15 cellular contexts compared by ENCODE assay signal in the genomic region with DNA sequence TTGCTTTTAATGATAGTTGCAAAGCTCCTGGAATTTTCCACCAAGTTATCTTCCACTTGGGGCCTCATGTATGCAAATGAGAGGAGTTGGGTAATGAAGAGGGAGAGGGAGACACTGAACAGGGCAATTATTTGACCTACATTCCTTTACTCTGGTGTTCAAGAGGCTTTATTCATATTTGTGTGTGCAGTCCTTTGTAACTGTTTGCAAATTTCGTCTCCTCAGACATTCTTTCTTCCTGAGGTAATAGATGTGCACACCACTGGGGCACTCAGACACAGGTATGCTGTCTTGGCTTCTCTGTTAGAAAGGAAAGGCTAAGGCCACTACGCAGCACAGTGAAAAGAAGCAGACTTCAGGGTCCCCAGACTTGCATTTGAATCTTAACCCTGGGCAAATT. TPM values are rescaled to one million over a fixed set of nuclear protein-coding genes. Genes with fewer than 3 reads are reported as not detected.
A peak's percentile ranks its signal among the peaks of the same experiment; 100 is the strongest.
DNase-seq lines count a peak whose midpoint lies in the region; ATAC-seq and TF ChIP-seq lines count a peak whose summit lies in the region.
"Had no signal": no experiment of that assay in that cellular context is flagged by ENCODE, and none has a peak within 500 bp of the region (broad histone marks: within the 10 kb centered on the region; RNA-seq: fewer than 3 reads in every experiment).

No MANE protein-coding gene starts in this region.

- CTCF ChIA-PET in MCF 10A (lab: Yijun Ruan, JAX), result interaction anchor here (0.7 to 2.9 kb wide), 6 partner anchors 12 to 181 kb away, joined by 3 to 12 read pairs (median 6); no protein-coding TSS in a partner anchor

- H3K4me3 ChIP-seq in coronary artery, result no peak overlapping the region
- no peak overlapping the region for H3K4me3 ChIP-seq in lower lobe of right lung
- H3K4me3 ChIP-seq in aorta (ENCODE audit: low read length in 2 of 2), result no peak overlapping the region
- H3K4me3 ChIP-seq in BE2C (ENCODE audit: low read depth, low read length), result no peak overlapping the region
- no peak overlapping the region for H3K4me3 ChIP-seq in effector memory CD4-positive, alpha-beta T cell (ENCODE audit: insufficient read depth, low read depth, low read length, poor library complexity, severe bottlenecking)

- peaks cover 12% of the 10 kb centered on the region for H3K4me1 Mint-ChIP-seq in MCF 10A (ENCODE audit: insufficient read depth, unreplicated experiment)

- 11 to 17% methylated on average over 2 of the region's 2 CpGs for WGBS in aorta, 2 donors

- no peak overlapping the region for H3K27ac Mint-ChIP-seq in MCF 10A (ENCODE audit: low read depth, unreplicated experiment)
- H3K27ac Mint-ChIP-seq: activated T-cell treated with anti-CD3 and anti-CD28 coated beads, Interleukin-2, amount 50 U/mL, for 72 hours; effector memory CD8-positive, alpha-beta T cell had no signal

- H3K4me3 Mint-ChIP-seq in MCF 10A (ENCODE audit: unreplicated experiment), result no peak overlapping the region
- H3K4me3 Mint-ChIP-seq: activated T-cell treated with anti-CD3 and anti-CD28 coated beads, Interleukin-2, amount 50 U/mL, for 72 hours; effector memory CD8-positive, alpha-beta T cell had no signal

- BruUV-seq in MCF 10A (replicated peaks; lab: Mats Ljungman, UMichigan), result no TSS peak

- POLR2A ChIA-PET in MCF 10A (lab: Yijun Ruan, JAX), result interaction anchor here (0.8 to 3.1 kb wide), 2 partner anchors 12 to 33 kb away, joined by 3 to 19 read pairs; no protein-coding TSS in a partner anchor

- H3K36me3 Mint-ChIP-seq in MCF 10A (ENCODE audit: insufficient read depth, unreplicated experiment), result no peaks in the 10 kb centered on the region

- H3K27ac ChIP-seq in coronary artery (peak overlapping the region; percentile 76 to 80), lower lobe of right lung (peak overlapping the region; percentile 79), aorta (ENCODE audit: low read depth in 1 of 2, low read length in 2 of 2) (peak overlapping the region; percentile 31 to 61)
- no peak overlapping the region for H3K27ac ChIP-seq in effector memory CD4-positive, alpha-beta T cell (ENCODE audit: insufficient read depth, low read length, poor library complexity, severe bottlenecking)
- H3K27ac ChIP-seq: HL-60, VCaP had no signal

- ATAC-seq in lower lobe of right lung, result peak; percentile 94 to 95
- no peak for ATAC-seq in aorta (ENCODE audit: low FRiP score)
- ATAC-seq: activated T-cell treated with anti-CD3 and anti-CD28 coated beads, Interleukin-2, amount 50 U/mL, for 72 hours; effector memory CD8-positive, alpha-beta T cell had no signal

- no peaks in the 10 kb centered on the region for H3K27me3 ChIP-seq in lower lobe of right lung (ENCODE audit: low read depth)
- H3K27me3 ChIP-seq in aorta (ENCODE audit: control insufficient read depth in 1 of 2, insufficient read depth in 2 of 2, low read length in 1 of 2), result no peaks in the 10 kb centered on the region
- H3K27me3 ChIP-seq in BE2C, result no peaks in the 10 kb centered on the region
- H3K27me3 ChIP-seq in effector memory CD4-positive, alpha-beta T cell (replicated peaks; ENCODE audit: control insufficient read depth, insufficient read depth, low read length, poor library complexity, severe bottlenecking), result peaks cover 2% of the 10 kb centered on the region

- peak; percentile 39 to 76 for DNase-seq in T47D (ENCODE audit: low read depth in 1 of 2, low spot score in 1 of 2)
- DNase-seq in MCF 10A (ENCODE audit: unreplicated experiment), result no peak
- no peak for DNase-seq in coronary artery (ENCODE audit: low spot score)
- DNase-seq in lower lobe of right lung, result no peak
- no peak for DNase-seq in aorta
- no peak for DNase-seq in BE2C
- DNase-seq in H4 (ENCODE audit: low spot score), result no peak
- DNase-seq in effector memory CD4-positive, alpha-beta T cell, result no peak
- DNase-seq: 8988T; activated T-cell treated with anti-CD3 and anti-CD28 coated beads, Interleukin-2, amount 50 U/mL, for 72 hours; effector memory CD8-positive, alpha-beta T cell; GDM1; NCI-H1092 had no signal

- intact Hi-C loops in MCF 10A (cut with micrococcal nuclease), result no loop called here
- intact Hi-C loops in lower lobe of right lung (cut with DNase I), result no loop called here
- intact Hi-C loops in aorta (cut with DNase I), result no loop called here

- H3K4me1 ChIP-seq in lower lobe of right lung (peaks cover 20% of the 10 kb centered on the region), aorta (ENCODE audit: control insufficient read depth in 1 of 2, insufficient read depth in 2 of 2, low read length in 2 of 2) (peaks cover 10 to 39% of the 10 kb centered on the region in 2 donors), BE2C (no peaks in the 10 kb centered on the region)
- no peaks in the 10 kb centered on the region for H3K4me1 ChIP-seq in effector memory CD4-positive, alpha-beta T cell (ENCODE audit: control insufficient read depth, insufficient read depth, low read length, poor library complexity, severe bottlenecking)

- no peaks in the 10 kb centered on the region for H3K9me3 Mint-ChIP-seq in MCF 10A (ENCODE audit: unreplicated experiment)
- H3K9me3 Mint-ChIP-seq: activated T-cell treated with anti-CD3 and anti-CD28 coated beads, Interleukin-2, amount 50 U/mL, for 72 hours; effector memory CD8-positive, alpha-beta T cell had no signal

- H3K9me3 ChIP-seq in lower lobe of right lung (no peaks in the 10 kb centered on the region), aorta (ENCODE audit: control insufficient read depth, low read length) (no peaks in the 10 kb centered on the region), BE2C (no peaks in the 10 kb centered on the region)
- H3K9me3 ChIP-seq in effector memory CD4-positive, alpha-beta T cell (ENCODE audit: control insufficient read depth, low read length), result no peaks in the 10 kb centered on the region

- in situ Hi-C loops in T47D (cut with HindIII; ENCODE audit: low pct_unique_long_range_greater_than_20kb, low sequenced_read_pairs), result no loop called here

- H3K36me3 ChIP-seq in lower lobe of right lung (no peaks in the 10 kb centered on the region), aorta (ENCODE audit: control insufficient read depth in 1 of 2, insufficient read depth in 2 of 2, low read length in 1 of 2) (no peaks in the 10 kb centered on the region), BE2C (no peaks in the 10 kb centered on the region)
- no peaks in the 10 kb centered on the region for H3K36me3 ChIP-seq in effector memory CD4-positive, alpha-beta T cell (ENCODE audit: control insufficient read depth, insufficient read depth, low read length)

- H3K27me3 Mint-ChIP-seq in MCF 10A (ENCODE audit: insufficient read depth, unreplicated experiment), result no peaks in the 10 kb centered on the region

- no peak for TF ChIP-seq CTCF in MCF 10A (IDR thresholded peaks at IDR 0.05; ENCODE audit: unreplicated experiment)
- no peak for TF ChIP-seq CTCF in coronary artery (IDR thresholded peaks at IDR 0.05)
- no peak for TF ChIP-seq CTCF in lower lobe of right lung (IDR thresholded peaks at IDR 0.05)
- no peak for TF ChIP-seq CTCF in BE2C (IDR thresholded peaks at IDR 0.05; ENCODE audit: low read depth, low read length)

RNA-seq across cellular contexts. Expression of a gene that starts 40.7 kb away (rescaled TPM):
- 1.2 and 5.9 TPM in 2 replicates for total RNA-seq in MCF 10A (2022)
- 12.7 TPM for total RNA-seq in lower lobe of right lung
- 10 to 100 TPM; 18.0 to 32.7 TPM for total RNA-seq in aorta
- 1 to 10 TPM; 2.8 to 9.0 TPM for polyA plus RNA-seq in aorta
- 317 TPM for polyA plus RNA-seq in BE2C (2012; ENCODE audit: insufficient read depth, insufficient read length, low read depth)
- 3.2 and 3.4 TPM in 2 replicates for total RNA-seq in H4 (2014; rRNA removed; shearing (Covaris generic))
- total RNA-seq: activated T-cell treated with anti-CD3 and anti-CD28 coated beads, Interleukin-2, amount 50 U/mL, for 72 hours had no signal

Comparison
In these comparisons a context has a peak if more than half of its experiments do, and no peak if none do; other contexts are left out.
1. DNase-seq: peak in T47D (2 of 2); none in MCF 10A (single experiment), coronary artery (single experiment), lower lobe of right lung (single experiment), aorta (0 of 2), BE2C (single experiment), H4 (single experiment) and effector memory CD4-positive, alpha-beta T cell (0 of 3).